ENCODE assay signal across 10 cellular contexts in the genomic region with DNA sequence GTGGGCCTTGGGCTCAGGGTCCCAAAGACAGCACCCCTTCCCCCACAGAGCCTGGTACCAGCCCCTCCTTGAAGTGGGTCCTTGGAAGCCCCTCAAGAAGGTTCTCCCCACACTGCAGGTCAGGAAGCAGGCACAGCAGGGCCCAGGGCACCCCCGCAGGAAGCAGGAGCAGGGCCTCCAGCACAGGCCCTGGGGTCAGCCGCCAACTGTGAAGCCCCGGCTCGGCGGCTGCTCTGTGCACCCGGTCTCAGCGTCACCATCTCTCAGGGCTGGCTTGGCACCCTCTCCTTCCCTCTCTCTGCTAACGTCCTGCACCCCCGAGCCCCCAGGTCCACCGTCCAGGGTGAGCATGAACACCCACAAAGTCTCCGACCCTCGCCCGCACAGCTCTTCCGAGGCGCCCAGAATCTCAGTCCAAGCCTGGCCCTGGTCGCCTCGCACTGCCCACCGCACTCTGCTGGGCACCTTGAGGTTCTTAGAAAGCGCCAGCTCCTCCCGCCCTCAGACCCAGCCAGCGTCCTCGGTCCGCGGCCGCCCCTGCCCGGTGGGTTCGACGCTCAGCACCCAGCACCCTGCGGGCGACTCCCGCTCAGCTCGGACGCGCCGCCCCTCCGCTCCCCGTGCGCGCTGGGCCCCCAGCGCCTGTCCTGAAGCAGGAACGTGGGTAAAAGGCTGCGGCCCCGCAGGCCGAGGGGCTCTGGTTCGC. TPM values are rescaled to one million over a fixed set of nuclear protein-coding genes. Genes with fewer than 3 reads are reported as not detected.
DNase-seq lines count a peak whose midpoint lies in the region; ATAC-seq and TF ChIP-seq lines count a peak whose summit lies in the region.
"Had no signal": no experiment of that assay in that cellular context is flagged by ENCODE, and none has a peak within 500 bp of the region (broad histone marks: within the 10 kb centered on the region; RNA-seq: fewer than 3 reads in every experiment).

No MANE protein-coding gene starts in this region.

- H3K4me2 ChIP-seq in osteoblast (ENCODE audit: insufficient read depth, low read length), result peak overlapping the region; percentile 61

- intact Hi-C loops in CD14-positive monocyte (cut with micrococcal nuclease), result loop anchor here in 1 of 2 donors (2.0 kb wide), 1 partner anchor 35 kb away; a partner anchor contains a TSS

- H3K27ac ChIP-seq in Peyer's patch (peak overlapping the region; percentile 81 to 97 (median 90)), osteoblast (ENCODE audit: low read depth, low read length) (no peak overlapping the region)

- peak overlapping the region; percentile 29 for H2AFZ ChIP-seq in osteoblast (ENCODE audit: low read length)

- H3K27me3 ChIP-seq in Peyer's patch (no peaks in the 10 kb centered on the region), osteoblast (ENCODE audit: insufficient read depth, low read length) (peaks cover 15% of the 10 kb centered on the region)

- peaks cover 5 to 22% (median 11%) of the 10 kb centered on the region in 3 donors for H3K27me3 Mint-ChIP-seq in CD14-positive monocyte (ENCODE audit: low read depth in 3 of 3)

- peaks cover 3 to 39% (median 18%) of the 10 kb centered on the region in 4 donors for H3K4me1 ChIP-seq in Peyer's patch
- H3K4me1 ChIP-seq in osteoblast (ENCODE audit: insufficient read depth, low read length), result peaks cover 6% of the 10 kb centered on the region

- no peak for DNase-seq in CD14-positive monocyte (ENCODE audit: low spot score)
- DNase-seq in Peyer's patch, result peak in 1 of 3 donors; percentile 49
- no peak for DNase-seq in osteoblast (ENCODE audit: insufficient read length, low spot score, missing footprints)
- DNase-seq in NCI-H2227 (lab: John Stamatoyannopoulos, UW; ENCODE audit: unreplicated experiment), result no peak
- DNase-seq in GM10248 (ENCODE audit: extremely low spot score), result no peak
- no peak for DNase-seq in T1000 (lab: John Stamatoyannopoulos, UW)
- no peak for DNase-seq in NCI-H2029 (lab: John Stamatoyannopoulos, UW)
- DNase-seq: OCI-M1 had no signal

- peak overlapping the region; percentile 68 to 86 (median 78) for H3K4me3 ChIP-seq in Peyer's patch
- peak overlapping the region; percentile 60 for H3K4me3 ChIP-seq in osteoblast (ENCODE audit: insufficient read depth, low read length)

- H3K36me3 Mint-ChIP-seq in CD14-positive monocyte, result no peaks in the 10 kb centered on the region

- peak in 1 of 2 donors; percentile 14 for TF ChIP-seq POLR2A in Peyer's patch (IDR thresholded peaks at IDR 0.05)

- no peaks in the 10 kb centered on the region for H3K79me2 ChIP-seq in osteoblast (ENCODE audit: insufficient read depth, low read length)

- H3K9me3 Mint-ChIP-seq in CD14-positive monocyte, result no peaks in the 10 kb centered on the region

- POLR2A ChIA-PET in GM10248 (lab: Yijun Ruan, JAX), result no interaction called here

- TF ChIP-seq CTCF in CD14-positive monocyte (IDR thresholded peaks at IDR 0.05) (no peak), Peyer's patch (IDR thresholded peaks at IDR 0.05) (no peak), osteoblast (IDR thresholded peaks at IDR 0.05; ENCODE audit: extremely low read depth, low read depth, low read length) (no peak), GM10248 (IDR thresholded peaks at IDR 0.05; ENCODE audit: control extremely low read depth, extremely low read depth, low read depth, missing control alignments) (no peak)

- H3K27ac Mint-ChIP-seq in CD14-positive monocyte, result peak overlapping the region; percentile 86 to 93 (median 90)

- H4K20me1 ChIP-seq in osteoblast (ENCODE audit: insufficient read depth, low read length), result no peaks in the 10 kb centered on the region

- H3K36me3 ChIP-seq in Peyer's patch (peaks cover 0 to 5% (median 0%) of the 10 kb centered on the region in 3 donors), osteoblast (ENCODE audit: insufficient read depth, low read length) (no peaks in the 10 kb centered on the region)

- H3K4me3 Mint-ChIP-seq in CD14-positive monocyte, result peak overlapping the region; percentile 89 to 97

- ATAC-seq in esophagus mucosa, result peak; percentile 2

- CTCF ChIA-PET in GM10248 (lab: Yijun Ruan, JAX), result interaction anchor here (1.5 kb wide), 1 partner anchor 103 kb away, joined by 4 read pairs; no protein-coding TSS in a partner anchor

- H3K4me1 Mint-ChIP-seq in CD14-positive monocyte, result peaks cover 45% of the 10 kb centered on the region

- H3K9me3 ChIP-seq in Peyer's patch (no peaks in the 10 kb centered on the region), osteoblast (ENCODE audit: low read depth, low read length) (no peaks in the 10 kb centered on the region)

RNA-seq across cellular contexts. Expression of a gene that starts 1.4 kb away (rescaled TPM):
- 10 to 100 TPM; 62.8 to 75.4 TPM for polyA plus RNA-seq in CD14-positive monocyte
- 100 to 1,000 TPM in 3 of 4 donors, 10 to 100 TPM in 1; 82.3 to 143 (median 111) TPM for total RNA-seq in Peyer's patch
- total RNA-seq in esophagus mucosa, result 15.4 TPM
- 10.9 and 14.5 TPM in 2 replicates for total RNA-seq in osteoblast

RNA-seq across cellular contexts. Expression of a gene that starts 22.2 kb away (rescaled TPM):
- polyA plus RNA-seq in CD14-positive monocyte, result not detected
- 100 to 1,000 TPM in 3 of 4 donors, 10 to 100 TPM in 1; 95.7 to 254 (median 202) TPM for total RNA-seq in Peyer's patch
- total RNA-seq in esophagus mucosa, result 359 TPM
- total RNA-seq in osteoblast, result 0.88 and 2.5 TPM in 2 replicates

RNA-seq across cellular contexts. Expression of a gene that starts 25.6 kb away (rescaled TPM):
- polyA plus RNA-seq in CD14-positive monocyte, result under 1 TPM in 1 of 2 donors, not detected in 1; 0.18 TPM
- total RNA-seq in Peyer's patch (100 to 1,000 TPM; 161 to 474 (median 254) TPM), esophagus mucosa (12.8 TPM), osteoblast (under 0.01 TPM in 1 of 2 replicates, not detected in the other)
- total RNA-seq: temporal lobe had no signal

RNA-seq across cellular contexts. Expression of a gene that starts 33.9 kb away (rescaled TPM):
- polyA plus RNA-seq in CD14-positive monocyte, result 10 to 100 TPM in 1 of 2 donors, 1 to 10 TPM in 1; 9.3 to 12.4 TPM
- total RNA-seq in Peyer's patch (10 to 100 TPM; 21.0 to 42.7 (median 31.7) TPM), esophagus mucosa (12.0 TPM), osteoblast (33.0 and 36.2 TPM in 2 replicates)

RNA-seq across cellular contexts. Expression of a gene that starts 46.9 kb away (rescaled TPM):
- not detected for polyA plus RNA-seq in CD14-positive monocyte
- total RNA-seq in Peyer's patch (10 to 100 TPM in 2 of 4 donors, 1 to 10 TPM in 2; 2.5 to 36.3 (median 9.3) TPM), esophagus mucosa (0.32 TPM), osteoblast (0.88 and 2.2 TPM in 2 replicates)

Comparison
In these comparisons a context has a peak if more than half of its experiments do, and no peak if none do; other contexts are left out.
1. RNA of a gene that starts 22.2 kb away (total RNA-seq): 359 TPM in esophagus mucosa (single experiment) and 95.7 to 254 TPM in Peyer's patch; 0.88 to 2.5 TPM in osteoblast; every median in the first group is over 10 times any median in the second.
2. RNA of a gene that starts 25.6 kb away (total RNA-seq): 161 to 474 TPM in Peyer's patch and 12.8 TPM in esophagus mucosa (single experiment); under 0.01 TPM in osteoblast; every median in the first group is over 10 times any median in the second.